18 cellular contexts compared by ENCODE assay signal in genomic region chr2:9791711-9792110, GRCh38. TPM values are rescaled to one million over a fixed set of nuclear protein-coding genes. Genes with fewer than 3 reads are reported as not detected.
DNase-seq lines count a peak whose midpoint lies in the region; ATAC-seq and TF ChIP-seq lines count a peak whose summit lies in the region.
"Had no signal": no experiment of that assay in that cellular context is flagged by ENCODE, and none has a peak within 500 bp of the region (broad histone marks: within the 10 kb centered on the region; RNA-seq: fewer than 3 reads in every experiment).

No MANE protein-coding gene starts in this region.

- H3K27me3 ChIP-seq in breast epithelium: no peaks in the 10 kb centered on the region
- no peaks in the 10 kb centered on the region for H3K27me3 ChIP-seq in cardiac muscle cell
- no peaks in the 10 kb centered on the region for H3K27me3 ChIP-seq in mesenchymal stem cell (ENCODE audit: control insufficient read depth in 1 of 2, insufficient read depth in 1 of 2, low read length in 2 of 2)

- no peak overlapping the region for H2BK12ac ChIP-seq in mesenchymal stem cell (ENCODE audit: low read length in 2 of 2)

- H3K14ac ChIP-seq in mesenchymal stem cell (ENCODE audit: low read length in 2 of 2): peak overlapping the region in 1 of 2 experiments; percentile 58

- H3K9me3 ChIP-seq in breast epithelium: peaks cover 0 to 3% of the 10 kb centered on the region in 2 donors
- H3K9me3 ChIP-seq in cardiac muscle cell (ENCODE audit: low read depth): no peaks in the 10 kb centered on the region
- peaks cover 4% of the 10 kb centered on the region for H3K9me3 ChIP-seq in mesenchymal stem cell (ENCODE audit: control insufficient read depth, low read length)

- H3K27me3 Mint-ChIP-seq in MCF 10A (ENCODE audit: insufficient read depth, unreplicated experiment): no peaks in the 10 kb centered on the region

- TF ChIP-seq CTCF in MCF 10A (IDR thresholded peaks at IDR 0.05; ENCODE audit: unreplicated experiment) (no peak), breast epithelium (IDR thresholded peaks at IDR 0.05) (no peak), cardiac muscle cell (IDR thresholded peaks at IDR 0.05; ENCODE audit: low read depth, low read length) (no peak)

- H3K18ac ChIP-seq in mesenchymal stem cell (ENCODE audit: low read depth in 1 of 2, low read length in 2 of 2): no peak overlapping the region

- 85% methylated on average over 4 of the region's 4 CpGs for WGBS in mesenchymal stem cell

- H3K4me1 Mint-ChIP-seq in MCF 10A (ENCODE audit: insufficient read depth, unreplicated experiment): no peaks in the 10 kb centered on the region

- H3K27ac ChIP-seq in breast epithelium (no peak overlapping the region), cardiac muscle cell (peak overlapping the region; percentile 27), mesenchymal stem cell (ENCODE audit: low read length, poor library complexity, severe bottlenecking) (no peak overlapping the region)

- H2AK5ac ChIP-seq in mesenchymal stem cell (ENCODE audit: low read length, severe bottlenecking): no peak overlapping the region

- H2AFZ ChIP-seq in mesenchymal stem cell (ENCODE audit: low read depth, low read length): no peak overlapping the region

- H3K23ac ChIP-seq in mesenchymal stem cell (ENCODE audit: low read length in 2 of 2): no peak overlapping the region

- TF ChIP-seq POLR2A in breast epithelium (IDR thresholded peaks at IDR 0.05): no peak

- H3K79me1 ChIP-seq in mesenchymal stem cell (replicated peaks; ENCODE audit: low read length, poor library complexity, severe bottlenecking): no peaks in the 10 kb centered on the region

- no peaks in the 10 kb centered on the region for H3K9me3 Mint-ChIP-seq in MCF 10A (ENCODE audit: unreplicated experiment)

- DNase-seq in MCF 10A (ENCODE audit: unreplicated experiment) (no peak), breast epithelium (ENCODE audit: low spot score in 2 of 2) (no peak), cardiac muscle cell (ENCODE audit: low read depth in 1 of 2, low spot score in 1 of 2) (no peak), mesenchymal stem cell (no peak), NCI-H748 treated with DMSO at 0.1 percent for 48 hours (lab: John Stamatoyannopoulos, UW) (no peak), hepatic stellate cell (ENCODE audit: low spot score) (no peak)
- DNase-seq: C1 segment of cervical spinal cord, DMS 273 treated with DMSO at 0.1 percent for 48 hours, GDM1, KG1, NCI-H1048, NCI-H1436 treated with DMSO at 0.1 percent for 48 hours, NCI-H2029 treated with DMSO at 0.1 percent for 48 hours, NCI-H510A, NCI-H82 had no signal

- peak overlapping the region; percentile 81 for H3K27ac Mint-ChIP-seq in MCF 10A (ENCODE audit: low read depth, unreplicated experiment)

- H3K4me3 Mint-ChIP-seq in MCF 10A (ENCODE audit: unreplicated experiment): no peak overlapping the region

- CTCF ChIA-PET in MCF 10A (lab: Yijun Ruan, JAX): interaction anchor here (0.8 kb wide), 1 partner anchor 206 kb away, joined by 5 read pairs; no protein-coding TSS in a partner anchor

- H2BK15ac ChIP-seq in mesenchymal stem cell (ENCODE audit: low read depth, poor library complexity, severe bottlenecking): peak overlapping the region; percentile 54

- no peak overlapping the region for H4K8ac ChIP-seq in mesenchymal stem cell (ENCODE audit: low read length)

- H3K4me3 ChIP-seq in breast epithelium (no peak overlapping the region), cardiac muscle cell (no peak overlapping the region), mesenchymal stem cell (ENCODE audit: insufficient read depth in 1 of 2, low read depth in 1 of 2, low read length in 2 of 2) (no peak overlapping the region)
- H3K4me3 ChIP-seq: GM12878 had no signal

- no peak overlapping the region for H2BK120ac ChIP-seq in mesenchymal stem cell (ENCODE audit: low read depth, low read length)

- ATAC-seq in HG03039 (IDR thresholded peaks at IDR 0.05; ENCODE audit: unreplicated experiment): no peak
- ATAC-seq: HepG2 had no signal

- intact Hi-C loops in MCF 10A (cut with micrococcal nuclease): no loop called here
- intact Hi-C loops in breast epithelium (cut with DNase I; ENCODE audit: low total_unique reads): no loop called here

- H3K4me1 ChIP-seq in breast epithelium (no peaks in the 10 kb centered on the region), cardiac muscle cell (ENCODE audit: low read depth) (peaks cover 15% of the 10 kb centered on the region), mesenchymal stem cell (ENCODE audit: control insufficient read depth, insufficient read depth, low read depth, low read length) (no peaks in the 10 kb centered on the region)

- H3K36me3 Mint-ChIP-seq in MCF 10A (ENCODE audit: insufficient read depth, unreplicated experiment): no peaks in the 10 kb centered on the region

- POLR2A ChIA-PET in MCF 10A (lab: Yijun Ruan, JAX): no interaction called here

- no peak overlapping the region for H3K4ac ChIP-seq in mesenchymal stem cell (ENCODE audit: low read depth in 1 of 2, low read length in 2 of 2)

- H3K4me2 ChIP-seq in mesenchymal stem cell (ENCODE audit: low read length, poor library complexity, severe bottlenecking): no peak overlapping the region

- H3K9ac ChIP-seq in mesenchymal stem cell (ENCODE audit: low read length): no peak overlapping the region

- no TSS peak for BruUV-seq in MCF 10A (replicated peaks; lab: Mats Ljungman, UMichigan)

- no peak overlapping the region for H2BK5ac ChIP-seq in mesenchymal stem cell (ENCODE audit: low read depth, low read length, poor library complexity, severe bottlenecking)

- H4K91ac ChIP-seq in mesenchymal stem cell (ENCODE audit: low read length): no peak overlapping the region

- H3K36me3 ChIP-seq in breast epithelium: no peaks in the 10 kb centered on the region
- H3K36me3 ChIP-seq in cardiac muscle cell: no peaks in the 10 kb centered on the region
- H3K36me3 ChIP-seq in mesenchymal stem cell (ENCODE audit: control insufficient read depth in 1 of 2, insufficient read depth in 2 of 2, low read depth in 1 of 2, low read length in 2 of 2): no peaks in the 10 kb centered on the region

RNA-seq across cellular contexts. Expression of gene TAF1B, which starts 51.6 kb away (rescaled TPM):
- total RNA-seq in MCF 10A (2022): 19.7 and 25.5 TPM in 2 replicates
- total RNA-seq in breast epithelium: 10 to 100 TPM; 17.0 to 21.6 (median 20.3) TPM
- total RNA-seq in cardiac muscle cell: 6.7 and 11.2 TPM in 2 replicates
- 14.2 and 18.8 TPM in 2 replicates for polyA plus RNA-seq in cardiac muscle cell
- 12.1 TPM for polyA plus RNA-seq in mesenchymal stem cell (2013, experiment 1 of 2)
- polyA plus RNA-seq in mesenchymal stem cell (2013, experiment 2 of 2): 12.5 TPM
